Comparison of ENCODE assay signal across 1 cellular context in genomic region chr2:219177594-219178376, GRCh38.
A peak's percentile ranks its signal among the peaks of the same experiment; 100 is the strongest.
TF ChIP-seq lines count a peak whose summit lies in the region.

RETREG2 (plus strand) TSS chr2:219178275; CDS start chr2:219178353, 78 bp downstream.

TF ChIP-seq in HepG2, 621 proteins besides CTCF, POLR2A, EP300 and RAD21 (continued from another document and continues in another):
- peak; percentile 47; the same call in 1 of the 2 replicates for TF ChIP-seq SKIL (CRISPR knock-in tag; IDR thresholded peaks at IDR 0.05; ENCODE audit: borderline replicate concordance)
- TF ChIP-seq FOXJ3 (CRISPR knock-in tag; IDR thresholded peaks at IDR 0.05; ENCODE audit: borderline replicate concordance), result peak; percentile 63; the same call in 1 of the 2 replicates
- peak; percentile 87 for TF ChIP-seq ATF7-NPFF (CRISPR knock-in tag; IDR thresholded peaks at IDR 0.05; ENCODE audit: low read depth)
- 0 out of 2 replicates have a peak, but pooled peaks have one; percentile 54 for TF ChIP-seq ZNF12 (CRISPR knock-in tag; IDR thresholded peaks at IDR 0.05)
- TF ChIP-seq ARNT (IDR thresholded peaks at IDR 0.05), result no peak
- TF ChIP-seq HNRNPLL (IDR thresholded peaks at IDR 0.05; ENCODE audit: low read depth, low read length, poor library complexity, severe bottlenecking), result peak; percentile 79
- no peak for TF ChIP-seq ZNF10 (CRISPR knock-in tag; IDR thresholded peaks at IDR 0.05; ENCODE audit: borderline replicate concordance, low read depth)
- TF ChIP-seq TFDP2 (CRISPR knock-in tag; IDR thresholded peaks at IDR 0.05), result no peak; the same call in 1 of the 2 replicates
- no peak for TF ChIP-seq EHMT2 (IDR thresholded peaks at IDR 0.05; ENCODE audit: borderline replicate concordance, low read depth, low read length)
- peak; percentile 67; the same call in 1 of the 2 replicates for TF ChIP-seq ZFP91 (CRISPR knock-in tag; IDR thresholded peaks at IDR 0.05; ENCODE audit: borderline replicate concordance)
- TF ChIP-seq PRDM15 (CRISPR knock-in tag; IDR thresholded peaks at IDR 0.05), result 0 out of 2 replicates have a peak, but pooled peaks have one; percentile 43
- no peak for TF ChIP-seq EZH2 (conservative IDR thresholded peaks at IDR 0.05; ENCODE audit: low read depth, low read length)
- TF ChIP-seq NCOA5 (CRISPR knock-in tag; IDR thresholded peaks at IDR 0.05), result no peak
- peak; percentile 78; the same call in 1 of the 2 replicates for TF ChIP-seq ZFY (CRISPR knock-in tag; IDR thresholded peaks at IDR 0.05)
- no peak for TF ChIP-seq ZNF773 (CRISPR knock-in tag; IDR thresholded peaks at IDR 0.05; ENCODE audit: borderline replicate concordance)
- TF ChIP-seq KLF11 (CRISPR knock-in tag; IDR thresholded peaks at IDR 0.05), result no peak
- 0 out of 2 replicates have a peak, but pooled peaks have one; percentile 24 for TF ChIP-seq ZNF879 (CRISPR knock-in tag; IDR thresholded peaks at IDR 0.05)
- TF ChIP-seq ARID3A (IDR thresholded peaks at IDR 0.05; ENCODE audit: low read depth, low read length), result no peak
- TF ChIP-seq IRF2 (CRISPR knock-in tag; IDR thresholded peaks at IDR 0.05), result peak; percentile 80
- peak; percentile 99 for TF ChIP-seq RBFOX2 (IDR thresholded peaks at IDR 0.05; ENCODE audit: low read depth, low read length)
- no peak for TF ChIP-seq ATAD3A (CRISPR knock-in tag; IDR thresholded peaks at IDR 0.05)
- TF ChIP-seq TAF1 (CRISPR knock-in tag; IDR thresholded peaks at IDR 0.05), result peak; percentile 87
- peak; percentile 55; the same call in 1 of the 2 replicates for TF ChIP-seq ZBTB37 (CRISPR knock-in tag; IDR thresholded peaks at IDR 0.05)
- TF ChIP-seq NKX3-1 (CRISPR knock-in tag; IDR thresholded peaks at IDR 0.05), result 0 out of 2 replicates have a peak, but pooled peaks have one; percentile 17
- peak; percentile 87 for TF ChIP-seq ZNF142 (CRISPR knock-in tag; IDR thresholded peaks at IDR 0.05)
- TF ChIP-seq SNAPC5 (CRISPR knock-in tag; IDR thresholded peaks at IDR 0.05; ENCODE audit: borderline replicate concordance), result no peak
- no peak for TF ChIP-seq ZBTB33 (CRISPR knock-in tag; IDR thresholded peaks at IDR 0.05)
- TF ChIP-seq THAP8 (CRISPR knock-in tag; IDR thresholded peaks at IDR 0.05; ENCODE audit: borderline replicate concordance), result 0 out of 2 replicates have a peak, but pooled peaks have one; percentile 84
- TF ChIP-seq SMARCC2 (IDR thresholded peaks at IDR 0.05), result no peak
- peak; percentile 82 for TF ChIP-seq NR2C2 (CRISPR knock-in tag; IDR thresholded peaks at IDR 0.05; ENCODE audit: borderline replicate concordance)
- no peak for TF ChIP-seq PPARG (CRISPR knock-in tag; conservative IDR thresholded peaks at IDR 0.05)
